Comparison of ENCODE assay signal across 2 cellular contexts in genomic region chr4:140330311-140330900, GRCh38.
A peak's percentile ranks its signal among the peaks of the same experiment; 100 is the strongest.
TF ChIP-seq lines count a peak whose summit lies in the region.

No MANE protein-coding gene starts in this region.

TF ChIP-seq in GM12878, 131 proteins besides CTCF, POLR2A, EP300 and RAD21:
- TF ChIP-seq SMC3 (IDR thresholded peaks at IDR 0.05; ENCODE audit: borderline replicate concordance, low read length): peak; percentile 8; the same call in 1 of the 2 replicates
- no peak for TF ChIP-seq SMAD5 (IDR thresholded peaks at IDR 0.05; ENCODE audit: low read depth)

TF ChIP-seq in HepG2, 621 proteins besides CTCF, POLR2A, EP300 and RAD21:
- TF ChIP-seq THAP8 (CRISPR knock-in tag; IDR thresholded peaks at IDR 0.05; ENCODE audit: borderline replicate concordance) (no peak), NR0B2 (CRISPR knock-in tag; IDR thresholded peaks at IDR 0.05) (no peak), ZNF792 (CRISPR knock-in tag; IDR thresholded peaks at IDR 0.05) (no peak), ZFP91 (CRISPR knock-in tag; IDR thresholded peaks at IDR 0.05; ENCODE audit: borderline replicate concordance) (no peak), SMC3 (IDR thresholded peaks at IDR 0.05; ENCODE audit: low read length) (peak; percentile 17; the same call in 1 of the 2 replicates), STAG1 (CRISPR knock-in tag; IDR thresholded peaks at IDR 0.05) (peak; percentile 16; the same call in 1 of the 2 replicates)
